ENCODE assay signal across 19 cellular contexts in the genomic region with DNA sequence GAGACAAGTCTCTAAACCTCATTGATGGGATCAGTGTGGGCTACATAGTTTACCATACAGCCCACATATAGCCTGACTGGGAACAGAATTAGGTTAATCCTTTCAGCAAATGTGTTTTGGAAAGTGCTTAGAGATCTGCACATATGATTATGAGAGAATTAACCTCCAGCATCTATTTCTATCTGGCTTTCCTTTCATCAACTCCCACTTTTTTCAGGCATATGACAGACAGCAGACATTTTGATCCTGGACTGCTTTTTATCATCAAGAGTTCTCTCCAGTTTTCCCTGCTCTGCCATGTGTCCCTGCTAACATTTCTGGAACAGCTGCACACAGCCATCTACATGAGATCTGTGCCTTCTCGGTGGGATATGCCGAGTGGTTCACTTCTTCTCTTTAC.
DNase-seq lines count a peak whose midpoint lies in the region; ATAC-seq and TF ChIP-seq lines count a peak whose summit lies in the region.
"Had no signal": no experiment of that assay in that cellular context is flagged by ENCODE, and none has a peak within 500 bp of the region (broad histone marks: within the 10 kb centered on the region; RNA-seq: fewer than 3 reads in every experiment).

No MANE protein-coding gene starts in this region.

- peak overlapping the region in 1 of 2 experiments; percentile 92; a peak in 2 of 4 replicates for H3K27ac ChIP-seq in SK-N-SH (ENCODE audit: low read depth in 2 of 2, low read length in 1 of 2)
- H3K27ac ChIP-seq: 22Rv1; BLaER1 treated with 17β-estradiol and CSF1 and Interleukin-3, amounts not matched to agents 10 nM and 100 nM had no signal

- H3K4me1 ChIP-seq in BE2C (peaks cover 4% of the 10 kb centered on the region), SK-N-SH (ENCODE audit: control insufficient read depth in 1 of 2, insufficient read depth in 2 of 2, low read depth in 1 of 2, low read length in 1 of 2) (peaks cover 0 to 7% of the 10 kb centered on the region in 2 experiments; a peak in 2 of 4 replicates)
- H3K4me1 ChIP-seq: BLaER1 treated with 17β-estradiol and CSF1 and Interleukin-3, amounts not matched to agents 10 nM and 100 nM had no signal

- no peak overlapping the region for H3K9ac ChIP-seq in SK-N-SH
- H3K9ac ChIP-seq: BLaER1 treated with 17β-estradiol and CSF1 and Interleukin-3, amounts not matched to agents 10 nM and 100 nM had no signal

- no peak overlapping the region for H3K27ac Mint-ChIP-seq in activated naive CD4-positive, alpha-beta T cell treated with anti-CD3 and anti-CD28 coated beads for 36 hours
- H3K27ac Mint-ChIP-seq: B cell; CD14-positive monocyte; CD4-positive, alpha-beta T cell; CD8-positive, alpha-beta memory T cell had no signal

- no peaks in the 10 kb centered on the region for H3K79me2 ChIP-seq in SK-N-SH (ENCODE audit: insufficient read depth)

- TF ChIP-seq CTCF in BE2C (IDR thresholded peaks at IDR 0.05; ENCODE audit: low read depth, low read length), result no peak
- no peak for TF ChIP-seq CTCF in SK-N-SH (IDR thresholded peaks at IDR 0.05)

- H3F3A ChIP-seq in SK-N-SH (replicated peaks; ENCODE audit: insufficient read depth), result no peaks in the 10 kb centered on the region

- no peak overlapping the region for H3K4me2 ChIP-seq in SK-N-SH
- H3K4me2 ChIP-seq: BLaER1 treated with 17β-estradiol and CSF1 and Interleukin-3, amounts not matched to agents 10 nM and 100 nM had no signal

- no peaks in the 10 kb centered on the region for H3K9me2 ChIP-seq in SK-N-SH

- 23% methylated on average over 2 of the region's 2 CpGs for WGBS in SK-N-SH (ENCODE audit: low lambda C conversion rate)

- H3K27me3 ChIP-seq in BE2C (no peaks in the 10 kb centered on the region), SK-N-SH (ENCODE audit: insufficient read depth) (no peaks in the 10 kb centered on the region), H7 (ENCODE audit: control insufficient read depth, insufficient read depth, low read length) (no peaks in the 10 kb centered on the region)
- H3K27me3 ChIP-seq: BLaER1 treated with 17β-estradiol and CSF1 and Interleukin-3, amounts not matched to agents 10 nM and 100 nM had no signal

- peak overlapping the region; percentile 4; the same call in 1 of the 2 replicates for H2AFZ ChIP-seq in SK-N-SH (ENCODE audit: low read depth)

- CTCF ChIA-PET in SK-N-SH (lab: Yijun Ruan, JAX), result interaction anchor here (0.6 to 1.6 kb wide), 3 partner anchors 10 to 155 kb away, joined by 3 to 5 read pairs (median 3); no protein-coding TSS in a partner anchor
- CTCF ChIA-PET in activated naive CD4-positive, alpha-beta T cell treated with anti-CD3 and anti-CD28 coated beads for 36 hours (lab: Charles Lee), result no interaction called here

- no peaks in the 10 kb centered on the region for H3K9me3 ChIP-seq in BE2C
- H3K9me3 ChIP-seq in SK-N-SH, result no peaks in the 10 kb centered on the region

- POLR2A ChIA-PET in SK-N-SH (lab: Yijun Ruan, JAX), result interaction anchor here (1.0 kb wide), 1 partner anchor 251 kb away, joined by 3 read pairs; no protein-coding TSS in a partner anchor

- TF ChIP-seq RAD21 in SK-N-SH (IDR thresholded peaks at IDR 0.05; ENCODE audit: low read length), result peak; percentile 51

- H3K4me1 Mint-ChIP-seq in activated naive CD4-positive, alpha-beta T cell treated with anti-CD3 and anti-CD28 coated beads for 36 hours (ENCODE audit: low read depth), result no peaks in the 10 kb centered on the region
- H3K4me1 Mint-ChIP-seq: B cell; CD14-positive monocyte; CD8-positive, alpha-beta memory T cell had no signal

- H3K27me3 Mint-ChIP-seq in activated naive CD4-positive, alpha-beta T cell treated with anti-CD3 and anti-CD28 coated beads for 36 hours (ENCODE audit: low read depth), result no peaks in the 10 kb centered on the region
- H3K27me3 Mint-ChIP-seq: B cell; CD4-positive, alpha-beta T cell; CD8-positive, alpha-beta memory T cell had no signal

- H3K9me3 Mint-ChIP-seq in activated naive CD4-positive, alpha-beta T cell treated with anti-CD3 and anti-CD28 coated beads for 36 hours, result peaks cover 1% of the 10 kb centered on the region

- ATAC-seq in GM18870 (IDR thresholded peaks at IDR 0.05; ENCODE audit: unreplicated experiment), result no peak
- no peak for ATAC-seq in HG03135 (IDR thresholded peaks at IDR 0.05; ENCODE audit: unreplicated experiment)

- H3K4me3 ChIP-seq in BE2C (ENCODE audit: low read depth, low read length), result no peak overlapping the region
- H3K4me3 ChIP-seq in SK-N-SH (ENCODE audit: low read depth in 2 of 2, low read length in 1 of 2), result no peak overlapping the region
- no peak overlapping the region for H3K4me3 ChIP-seq in H7 (ENCODE audit: insufficient read depth, low read depth, low read length)
- H3K4me3 ChIP-seq: BLaER1 treated with 17β-estradiol and CSF1 and Interleukin-3, amounts not matched to agents 10 nM and 100 nM had no signal

- DNase-seq in BE2C (peak; percentile 43), NCI-H82 treated with DMSO at 0.1 percent for 48 hours (lab: John Stamatoyannopoulos, UW; ENCODE audit: unreplicated experiment) (peak; percentile 64), SK-N-SH (peak; percentile 58), putamen (ENCODE audit: low spot score) (peak; percentile 7), H7 (no peak)
- no peak for DNase-seq in activated naive CD4-positive, alpha-beta T cell treated with anti-CD3 and anti-CD28 coated beads for 36 hours
- DNase-seq: CD4-positive, alpha-beta T cell; CD8-positive, alpha-beta memory T cell; DMS53; DMS79 treated with DMSO at 0.1 percent for 48 hours; GF-D8; GOT3; HCEC 1CT had no signal

- intact Hi-C loops in activated naive CD4-positive, alpha-beta T cell treated with anti-CD3 and anti-CD28 coated beads for 36 hours (cut with micrococcal nuclease), result no loop called here

- H3K4me3 Mint-ChIP-seq in activated naive CD4-positive, alpha-beta T cell treated with anti-CD3 and anti-CD28 coated beads for 36 hours, result no peak overlapping the region
- H3K4me3 Mint-ChIP-seq: B cell; CD14-positive monocyte; CD4-positive, alpha-beta T cell; CD8-positive, alpha-beta memory T cell had no signal

- no peaks in the 10 kb centered on the region for H4K20me1 ChIP-seq in SK-N-SH (ENCODE audit: insufficient read depth)
- H4K20me1 ChIP-seq: BLaER1 treated with 17β-estradiol and CSF1 and Interleukin-3, amounts not matched to agents 10 nM and 100 nM had no signal

- H3K36me3 Mint-ChIP-seq in activated naive CD4-positive, alpha-beta T cell treated with anti-CD3 and anti-CD28 coated beads for 36 hours (ENCODE audit: low read depth), result no peaks in the 10 kb centered on the region
- H3K36me3 Mint-ChIP-seq: CD14-positive monocyte; CD8-positive, alpha-beta memory T cell had no signal

- peak in 1 of 2 experiments; percentile 99; a peak in 2 of 4 replicates for TF ChIP-seq EP300 in SK-N-SH (IDR thresholded peaks at IDR 0.05; ENCODE audit: borderline replicate concordance in 1 of 2, low read depth in 1 of 2, low read length in 1 of 2)

- H3K36me3 ChIP-seq in BE2C, result no peaks in the 10 kb centered on the region
- H3K36me3 ChIP-seq in SK-N-SH (replicated peaks in 1 of 2; ENCODE audit: control insufficient read depth in 1 of 2, insufficient read depth in 2 of 2, low read length in 1 of 2), result no peaks in the 10 kb centered on the region
- H3K36me3 ChIP-seq in H7 (replicated peaks; ENCODE audit: control insufficient read depth, insufficient read depth, low read length), result no peaks in the 10 kb centered on the region
- H3K36me3 ChIP-seq: BLaER1 treated with 17β-estradiol and CSF1 and Interleukin-3, amounts not matched to agents 10 nM and 100 nM had no signal

TF ChIP-seq in SK-N-SH, 30 proteins besides CTCF, POLR2A, EP300 and RAD21:
- TF ChIP-seq JUND (IDR thresholded peaks at IDR 0.05) (no peak), MXI1 (IDR thresholded peaks at IDR 0.05; ENCODE audit: low read depth, low read length) (peak; percentile 80), TEAD4 (IDR thresholded peaks at IDR 0.05; ENCODE audit: borderline replicate concordance, insufficient read depth) (peak; percentile 55; the same call in 1 of the 2 replicates), RCOR1 (IDR thresholded peaks at IDR 0.05; ENCODE audit: low read length) (peak; percentile 97), CHD2 (IDR thresholded peaks at IDR 0.05; ENCODE audit: low read length, partially characterized antibody) (peak; percentile 82), MEF2A (IDR thresholded peaks at IDR 0.05; ENCODE audit: borderline replicate concordance, low read depth) (no peak), FOXJ3 (CRISPR knock-in tag; IDR thresholded peaks at IDR 0.05) (peak; percentile 74), ELF1 (IDR thresholded peaks at IDR 0.05) (no peak), SMC3 (IDR thresholded peaks at IDR 0.05; ENCODE audit: low read depth, low read length) (0 out of 2 replicates have a peak, but pooled peaks have one; percentile 10), GATA2 (CRISPR knock-in tag; IDR thresholded peaks at IDR 0.05) (peak; percentile 97), TCF12 (IDR thresholded peaks at IDR 0.05) (peak; percentile 67), POLR2AphosphoS5 (IDR thresholded peaks at IDR 0.05; ENCODE audit: low read depth, low read length) (peak; percentile 62), RFX5 (IDR thresholded peaks at IDR 0.05; ENCODE audit: low read length) (no peak), FOXM1 (IDR thresholded peaks at IDR 0.05; ENCODE audit: low read depth) (no peak)
- TF ChIP-seq, protein P1, sequence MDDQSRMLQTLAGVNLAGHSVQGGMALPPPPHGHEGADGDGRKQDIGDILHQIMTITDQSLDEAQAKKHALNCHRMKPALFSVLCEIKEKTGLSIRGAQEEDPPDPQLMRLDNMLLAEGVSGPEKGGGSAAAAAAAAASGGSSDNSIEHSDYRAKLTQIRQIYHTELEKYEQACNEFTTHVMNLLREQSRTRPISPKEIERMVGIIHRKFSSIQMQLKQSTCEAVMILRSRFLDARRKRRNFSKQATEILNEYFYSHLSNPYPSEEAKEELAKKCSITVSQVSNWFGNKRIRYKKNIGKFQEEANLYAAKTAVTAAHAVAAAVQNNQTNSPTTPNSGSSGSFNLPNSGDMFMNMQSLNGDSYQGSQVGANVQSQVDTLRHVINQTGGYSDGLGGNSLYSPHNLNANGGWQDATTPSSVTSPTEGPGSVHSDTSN (IDR thresholded peaks at IDR 0.05), result peak; percentile 22; the same call in 1 of the 2 replicates
TF ChIP-seq in SK-N-SH: peak in this region for 10.

Comparison
In these comparisons a context has a peak if more than half of its experiments do, and no peak if none do; other contexts are left out.
1. DNase-seq: peak in BE2C (single experiment), NCI-H82 treated with DMSO at 0.1 percent for 48 hours (single experiment), SK-N-SH (single experiment) and putamen (single experiment); none in H7 (single experiment) and activated naive CD4-positive, alpha-beta T cell treated with anti-CD3 and anti-CD28 coated beads for 36 hours (single experiment).